In the genomic region with DNA sequence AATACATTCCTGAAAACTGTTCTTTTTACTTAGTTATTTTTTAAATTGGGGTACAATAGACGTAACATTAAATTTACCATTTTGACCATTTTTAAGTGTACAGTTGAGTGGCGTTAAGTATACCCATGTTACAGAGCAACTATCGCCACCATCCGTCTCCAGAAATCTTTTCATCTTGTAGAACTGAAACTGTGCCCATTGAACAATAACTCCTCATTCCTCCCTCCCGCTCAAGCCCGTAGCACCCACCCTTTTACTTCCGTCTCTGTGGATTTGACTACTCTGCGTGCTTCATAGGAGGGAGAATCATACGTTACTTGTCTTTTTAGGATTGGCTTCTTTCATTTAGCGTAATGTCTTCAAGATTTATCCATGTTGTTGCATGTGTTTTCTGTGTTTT, we compare ENCODE assay signal across 1 cellular context.
TF ChIP-seq lines count a peak whose summit lies in the region.

No MANE protein-coding gene starts in this region.

TF ChIP-seq in HepG2, 621 proteins besides CTCF, POLR2A, EP300 and RAD21 (continued from another document):
- TF ChIP-seq, protein P1, sequence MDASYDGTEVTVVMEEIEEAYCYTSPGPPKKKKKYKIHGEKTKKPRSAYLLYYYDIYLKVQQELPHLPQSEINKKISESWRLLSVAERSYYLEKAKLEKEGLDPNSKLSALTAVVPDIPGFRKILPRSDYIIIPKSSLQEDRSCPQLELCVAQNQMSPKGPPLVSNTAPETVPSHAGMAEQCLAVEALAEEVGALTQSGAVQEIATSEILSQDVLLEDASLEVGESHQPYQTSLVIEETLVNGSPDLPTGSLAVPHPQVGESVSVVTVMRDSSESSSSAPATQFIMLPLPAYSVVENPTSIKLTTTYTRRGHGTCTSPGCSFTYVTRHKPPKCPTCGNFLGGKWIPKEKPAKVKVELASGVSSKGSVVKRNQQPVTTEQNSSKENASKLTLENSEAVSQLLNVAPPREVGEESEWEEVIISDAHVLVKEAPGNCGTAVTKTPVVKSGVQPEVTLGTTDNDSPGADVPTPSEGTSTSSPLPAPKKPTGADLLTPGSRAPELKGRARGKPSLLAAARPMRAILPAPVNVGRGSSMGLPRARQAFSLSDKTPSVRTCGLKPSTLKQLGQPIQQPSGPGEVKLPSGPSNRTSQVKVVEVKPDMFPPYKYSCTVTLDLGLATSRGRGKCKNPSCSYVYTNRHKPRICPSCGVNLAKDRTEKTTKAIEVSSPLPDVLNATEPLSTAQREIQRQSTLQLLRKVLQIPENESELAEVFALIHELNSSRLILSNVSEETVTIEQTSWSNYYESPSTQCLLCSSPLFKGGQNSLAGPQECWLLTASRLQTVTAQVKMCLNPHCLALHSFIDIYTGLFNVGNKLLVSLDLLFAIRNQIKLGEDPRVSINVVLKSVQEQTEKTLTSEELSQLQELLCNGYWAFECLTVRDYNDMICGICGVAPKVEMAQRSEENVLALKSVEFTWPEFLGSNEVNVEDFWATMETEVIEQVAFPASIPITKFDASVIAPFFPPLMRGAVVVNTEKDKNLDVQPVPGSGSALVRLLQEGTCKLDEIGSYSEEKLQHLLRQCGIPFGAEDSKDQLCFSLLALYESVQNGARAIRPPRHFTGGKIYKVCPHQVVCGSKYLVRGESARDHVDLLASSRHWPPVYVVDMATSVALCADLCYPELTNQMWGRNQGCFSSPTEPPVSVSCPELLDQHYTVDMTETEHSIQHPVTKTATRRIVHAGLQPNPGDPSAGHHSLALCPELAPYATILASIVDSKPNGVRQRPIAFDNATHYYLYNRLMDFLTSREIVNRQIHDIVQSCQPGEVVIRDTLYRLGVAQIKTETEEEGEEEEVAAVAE (CRISPR knock-in tag; IDR thresholded peaks at IDR 0.05; ENCODE audit: borderline replicate concordance): no peak
- TF ChIP-seq ZFP62 (CRISPR knock-in tag; IDR thresholded peaks at IDR 0.05): no peak
- no peak for TF ChIP-seq U2AF2 (IDR thresholded peaks at IDR 0.05; ENCODE audit: low read depth, low read length)
- TF ChIP-seq ELF3 (CRISPR knock-in tag; IDR thresholded peaks at IDR 0.05): no peak
- TF ChIP-seq GFI1 (CRISPR knock-in tag; IDR thresholded peaks at IDR 0.05; ENCODE audit: borderline replicate concordance): no peak
- TF ChIP-seq TGIF2 (CRISPR knock-in tag; IDR thresholded peaks at IDR 0.05): no peak
- TF ChIP-seq SRSF9 (IDR thresholded peaks at IDR 0.05; ENCODE audit: borderline replicate concordance, insufficient read depth, low read depth, low read length, poor library complexity, severe bottlenecking): no peak
